ENCODE assay signal across 27 cellular contexts in the genomic region with DNA sequence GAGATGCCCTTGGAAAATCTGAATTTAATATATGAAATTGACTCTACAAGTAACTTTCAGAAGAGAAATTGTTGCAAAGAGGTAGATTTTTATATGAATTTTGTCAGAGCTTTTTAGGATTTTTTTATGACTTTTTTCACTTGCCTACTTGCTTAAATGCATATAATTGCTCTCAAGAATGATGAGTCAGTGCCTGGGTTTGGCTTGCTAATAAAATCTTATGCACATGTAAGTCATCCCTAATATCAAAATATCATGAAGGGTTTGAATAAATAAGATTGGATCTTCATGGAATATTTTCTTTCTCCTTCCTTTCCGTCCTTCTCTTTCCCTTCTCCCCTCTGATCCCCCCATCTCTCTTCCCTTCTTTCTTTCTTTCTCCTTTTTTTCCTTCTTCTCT.
"Had no signal": no experiment of that assay in that cellular context is flagged by ENCODE, and none has a peak within 500 bp of the region (broad histone marks: within the 10 kb centered on the region; RNA-seq: fewer than 3 reads in every experiment).

No MANE protein-coding gene starts in this region.

- ATAC-seq: activated T-helper 17 cell treated with anti-CD3 and anti-CD28 coated beads, Interleukin-2, amount 50 U/mL, for 72 hours; gastrocnemius medialis; heart left ventricle; left lung; stimulated activated naive CD8-positive, alpha-beta T cell treated with anti-CD3 and anti-CD28 coated beads, Interleukin-15, Interleukin-2, amounts not matched to agents 100 U/mL and 50 U/mL, for 24 hours; T-cell had no signal

- H3K4me3 Mint-ChIP-seq: activated B cell treated with CpG ODN at 0.5 μM for 24 hours; activated CD4-positive, alpha-beta memory T cell treated with anti-CD3 and anti-CD28 coated beads, Interleukin-2, amount 10 ng/mL, durations not matched to agents 7 days and 5 days; activated naive CD8-positive, alpha-beta T cell treated with anti-CD3 and anti-CD28 coated beads for 36 hours; activated T-helper 17 cell treated with anti-CD3 and anti-CD28 coated beads, Interleukin-2, amount 50 U/mL, for 72 hours; nephron; T-cell had no signal

- H3K36me3 Mint-ChIP-seq: activated naive CD8-positive, alpha-beta T cell treated with anti-CD3 and anti-CD28 coated beads for 36 hours; T-cell had no signal

- H3K79me2 ChIP-seq: parathyroid adenoma had no signal

- H3K4me1 Mint-ChIP-seq: activated CD4-positive, alpha-beta memory T cell treated with anti-CD3 and anti-CD28 coated beads, Interleukin-2, amount 10 ng/mL, durations not matched to agents 7 days and 5 days; activated naive CD8-positive, alpha-beta T cell treated with anti-CD3 and anti-CD28 coated beads for 36 hours; activated T-helper 17 cell treated with anti-CD3 and anti-CD28 coated beads, Interleukin-2, amount 50 U/mL, for 72 hours; nephron; T-cell had no signal

- H3K4me3 ChIP-seq: esophagus squamous epithelium, gastrocnemius medialis, heart left ventricle, left lung, sigmoid colon, transverse colon, vagina had no signal

- H3K27me3 Mint-ChIP-seq: activated B cell treated with CpG ODN at 0.5 μM for 24 hours; activated CD4-positive, alpha-beta memory T cell treated with anti-CD3 and anti-CD28 coated beads, Interleukin-2, amount 10 ng/mL, durations not matched to agents 7 days and 5 days; T-cell had no signal

- H3K27ac ChIP-seq: brain microvascular endothelial cell, esophagus squamous epithelium, gastrocnemius medialis, heart left ventricle, left lung, parathyroid adenoma, sigmoid colon, transverse colon, vagina had no signal

- H3K9me3 Mint-ChIP-seq: activated CD4-positive, alpha-beta memory T cell treated with anti-CD3 and anti-CD28 coated beads, Interleukin-2, amount 10 ng/mL, durations not matched to agents 7 days and 5 days; activated naive CD8-positive, alpha-beta T cell treated with anti-CD3 and anti-CD28 coated beads for 36 hours; nephron had no signal

- H3K36me3 ChIP-seq: brain microvascular endothelial cell, esophagus squamous epithelium, gastrocnemius medialis, heart left ventricle, left lung, sigmoid colon, transverse colon, vagina had no signal

- H3K27me3 ChIP-seq: brain microvascular endothelial cell, esophagus squamous epithelium, gastrocnemius medialis, heart left ventricle, left lung, sigmoid colon, transverse colon, vagina had no signal

- H3K27ac Mint-ChIP-seq: activated B cell treated with CpG ODN at 0.5 μM for 24 hours; activated CD4-positive, alpha-beta memory T cell treated with anti-CD3 and anti-CD28 coated beads, Interleukin-2, amount 10 ng/mL, durations not matched to agents 7 days and 5 days; activated naive CD8-positive, alpha-beta T cell treated with anti-CD3 and anti-CD28 coated beads for 36 hours; activated T-helper 17 cell treated with anti-CD3 and anti-CD28 coated beads, Interleukin-2, amount 50 U/mL, for 72 hours; nephron; T-cell had no signal

- H3K4me1 ChIP-seq: esophagus squamous epithelium, gastrocnemius medialis, left lung, parathyroid adenoma, sigmoid colon, transverse colon, vagina had no signal

- H2AFZ ChIP-seq: parathyroid adenoma had no signal

- DNase-seq: activated B cell treated with CpG ODN at 0.5 μM for 24 hours; activated CD4-positive, alpha-beta memory T cell treated with anti-CD3 and anti-CD28 coated beads, Interleukin-2, amount 10 ng/mL, durations not matched to agents 7 days and 5 days; activated CD4-positive, alpha-beta T cell treated with anti-CD3 and anti-CD28 coated beads for 48 hours; activated naive CD4-positive, alpha-beta T cell; activated naive CD8-positive, alpha-beta T cell treated with anti-CD3 and anti-CD28 coated beads for 36 hours; activated T-cell treated with anti-CD3 and anti-CD28 coated beads, Interleukin-2, amount 50 U/mL, for 1 hour; amygdala; brain microvascular endothelial cell; cerebellar nuclear complex; effector CD4-positive, alpha-beta T cell; esophagus squamous epithelium; gastrocnemius medialis; heart left ventricle; kidney; left lung; midbrain; sigmoid colon; stimulated activated CD4-positive, alpha-beta T cell treated with anti-CD3 and anti-CD28 coated beads, Interleukin-12 subunit alpha, Interleukin-12 subunit beta, amount 100 ng/mL, for 4 hours; stimulated activated CD4-positive, alpha-beta T cell treated with anti-CD3 and anti-CD28 coated beads, Interleukin-1b, Interleukin-23, amount 100 ng/mL, for 48 hours; stimulated activated CD8-positive, alpha-beta memory T cell treated with anti-CD3 and anti-CD28 coated beads, Interleukin-4, amount 100 ng/mL, for 48 hours; stimulated activated naive CD8-positive, alpha-beta T cell treated with anti-CD3 and anti-CD28 coated beads, Interleukin-15, Interleukin-2, amounts not matched to agents 100 U/mL and 50 U/mL, for 24 hours; T-cell; transverse colon had no signal
